9 cellular contexts compared by ENCODE assay signal in genomic region chr3:104564045-104564643, GRCh38.
A peak's percentile ranks its signal among the peaks of the same experiment; 100 is the strongest.
DNase-seq lines count a peak whose midpoint lies in the region; ATAC-seq, FAIRE-seq and TF ChIP-seq lines count a peak whose summit lies in the region.
"Had no signal": no experiment of that assay in that cellular context is flagged by ENCODE, and none has a peak within 500 bp of the region (broad histone marks: within the 10 kb centered on the region; RNA-seq: fewer than 3 reads in every experiment).

No MANE protein-coding gene starts in this region.

- no peak overlapping the region for H3K27ac ChIP-seq in neutrophil
- H3K27ac ChIP-seq: BLaER1 had no signal

- H3K4me1 Mint-ChIP-seq in endothelial cell (ENCODE audit: unreplicated experiment): no peaks in the 10 kb centered on the region

- TF ChIP-seq CTCF in endothelial cell (IDR thresholded peaks at IDR 0.05; ENCODE audit: unreplicated experiment): peak; percentile 48
- TF ChIP-seq CTCF in neutrophil (IDR thresholded peaks at IDR 0.05): peak; percentile 66

- no peaks in the 10 kb centered on the region for H3K9me3 Mint-ChIP-seq in endothelial cell (ENCODE audit: unreplicated experiment)

- no peaks in the 10 kb centered on the region for H3K4me1 ChIP-seq in neutrophil (ENCODE audit: control insufficient read depth in 1 of 2, insufficient read depth in 1 of 2, low read depth in 1 of 2, low read length in 1 of 2)
- H3K4me1 ChIP-seq: BLaER1 had no signal

- H3K27ac Mint-ChIP-seq in endothelial cell (ENCODE audit: unreplicated experiment): no peak overlapping the region

- H3K36me3 Mint-ChIP-seq in endothelial cell (ENCODE audit: low read depth, unreplicated experiment): no peaks in the 10 kb centered on the region

- H3K9me3 ChIP-seq in neutrophil: no peaks in the 10 kb centered on the region
- H3K9me3 ChIP-seq: BLaER1 had no signal

- H3K27me3 ChIP-seq in neutrophil: no peaks in the 10 kb centered on the region
- H3K27me3 ChIP-seq: BLaER1 had no signal

- no peak overlapping the region for H3K4me3 Mint-ChIP-seq in endothelial cell (ENCODE audit: unreplicated experiment)

- no peak for ATAC-seq in GM18867 (IDR thresholded peaks at IDR 0.05; ENCODE audit: unreplicated experiment)

- no peaks in the 10 kb centered on the region for H3K27me3 Mint-ChIP-seq in endothelial cell (ENCODE audit: unreplicated experiment)

- no peaks in the 10 kb centered on the region for H3K36me3 ChIP-seq in neutrophil
- H3K36me3 ChIP-seq: BLaER1 had no signal

- DNase-seq in NCI-H1105 treated with DMSO at 0.1 percent for 48 hours (lab: John Stamatoyannopoulos, UW) (peak; percentile 8), NCI-H1105 (lab: John Stamatoyannopoulos, UW) (no peak), NCI-H1048 (lab: John Stamatoyannopoulos, UW) (peak; percentile 37), endothelial cell (ENCODE audit: low spot score) (peak; percentile 11), urothelium cell line (ENCODE audit: low spot score) (peak; percentile 22)
- DNase-seq in activated CD4-positive, alpha-beta T cell treated with anti-CD3 and anti-CD28 coated beads, Interleukin-2, amount 50 U/mL, for 48 hours: peak; percentile 72 to 76

- H3K4me3 ChIP-seq in neutrophil (ENCODE audit: low read depth in 1 of 2, low read length in 1 of 2): no peak overlapping the region
- H3K4me3 ChIP-seq: BLaER1 had no signal

- FAIRE-seq in urothelium cell line (lab: Jason Lieb, UNC): no peak
